ENCODE assay signal across 2 cellular contexts in genomic region chr5:68266457-68266856, GRCh38.
TF ChIP-seq lines count a peak whose summit lies in the region.

No MANE protein-coding gene starts in this region.

TF ChIP-seq in liver, 16 proteins besides CTCF, POLR2A, EP300 and RAD21 (continued from another document):
- TF ChIP-seq NR2F2 (IDR thresholded peaks at IDR 0.05), result no peak
- no peak for TF ChIP-seq HNF4G (IDR thresholded peaks at IDR 0.05)
- no peak for TF ChIP-seq ZBTB33 (IDR thresholded peaks at IDR 0.05)
- TF ChIP-seq RXRA (IDR thresholded peaks at IDR 0.05), result no peak
- TF ChIP-seq REST (IDR thresholded peaks at IDR 0.05), result no peak
- TF ChIP-seq ATF3 (IDR thresholded peaks at IDR 0.05), result no peak
- no peak for TF ChIP-seq EGR1 (IDR thresholded peaks at IDR 0.05; ENCODE audit: low read depth in 2 of 2)
- TF ChIP-seq HNF4A (conservative IDR thresholded peaks at IDR 0.05), result no peak
- no peak for TF ChIP-seq MAX (IDR thresholded peaks at IDR 0.05)
- no peak for TF ChIP-seq FOXA1 (IDR thresholded peaks at IDR 0.05)
TF ChIP-seq in liver: peak in this region for 0.

TF ChIP-seq in HepG2, 621 proteins besides CTCF, POLR2A, EP300 and RAD21:
- TF ChIP-seq TFE3 (CRISPR knock-in tag; IDR thresholded peaks at IDR 0.05) (no peak), SIN3A (IDR thresholded peaks at IDR 0.05; ENCODE audit: borderline replicate concordance, low read depth, low read length) (no peak), KDM4B (CRISPR knock-in tag; IDR thresholded peaks at IDR 0.05) (no peak), SYNCRIP (IDR thresholded peaks at IDR 0.05; ENCODE audit: insufficient read depth, low read depth, low read length) (no peak), ZBTB20 (CRISPR knock-in tag; IDR thresholded peaks at IDR 0.05; ENCODE audit: borderline replicate concordance, low read depth) (no peak), MAFF (IDR thresholded peaks at IDR 0.05; ENCODE audit: low read depth, low read length) (no peak), ISL2 (CRISPR knock-in tag; IDR thresholded peaks at IDR 0.05) (no peak), MIXL1 (CRISPR knock-in tag; IDR thresholded peaks at IDR 0.05) (no peak), MBD4 (IDR thresholded peaks at IDR 0.05; ENCODE audit: borderline replicate concordance, low read length) (no peak)
